Comparison of ENCODE assay signal across 21 cellular contexts in genomic region chr2:63898839-63899238, GRCh38.
"Had no signal": no experiment of that assay in that cellular context is flagged by ENCODE, and none has a peak within 500 bp of the region (broad histone marks: within the 10 kb centered on the region; RNA-seq: fewer than 3 reads in every experiment).

No MANE protein-coding gene starts in this region.

- H3K4me1 Mint-ChIP-seq: nephron had no signal

- H3K36me3 ChIP-seq: breast epithelium had no signal

- H3K27me3 ChIP-seq: breast epithelium, esophagus muscularis mucosa, left lung, transverse colon had no signal

- H3K27ac ChIP-seq: breast epithelium, esophagus muscularis mucosa, left lung, lower lobe of right lung, transverse colon had no signal

- H3K4me3 Mint-ChIP-seq: activated CD4-positive, alpha-beta T cell treated with anti-CD3 and anti-CD28 coated beads for 36 hours; activated CD8-positive, alpha-beta T cell treated with anti-CD3 and anti-CD28 coated beads, Interleukin-2, amount 10 ng/mL, durations not matched to agents 7 days and 5 days; activated naive CD4-positive, alpha-beta T cell treated with anti-CD3 and anti-CD28 coated beads, Interleukin-2, amount 10 ng/mL, durations not matched to agents 7 days and 5 days; nephron; T-helper 2 cell treated with Interferon-gamma antibody and Interleukin-4, amounts not matched to agents 5 μg/mL and 100 μg/mL, for 36 hours had no signal

- H3K4me3 ChIP-seq: breast epithelium, esophagus muscularis mucosa, left lung, lower lobe of right lung, transverse colon had no signal

- ATAC-seq: activated CD4-positive, alpha-beta T cell treated with anti-CD3 and anti-CD28 coated beads for 36 hours; activated CD8-positive, alpha-beta T cell treated with anti-CD3 and anti-CD28 coated beads, Interleukin-2, amount 10 ng/mL, durations not matched to agents 7 days and 5 days; left lung; lower lobe of right lung; right cardiac atrium had no signal

- H3K4me1 ChIP-seq: breast epithelium, esophagus muscularis mucosa, left lung, lower lobe of right lung, transverse colon had no signal

- H3K27me3 Mint-ChIP-seq: activated CD4-positive, alpha-beta T cell treated with anti-CD3 and anti-CD28 coated beads for 36 hours; activated naive CD4-positive, alpha-beta T cell treated with anti-CD3 and anti-CD28 coated beads, Interleukin-2, amount 10 ng/mL, durations not matched to agents 7 days and 5 days had no signal

- DNase-seq: activated CD4-positive, alpha-beta T cell treated with anti-CD3 and anti-CD28 coated beads for 36 hours; activated CD4-positive, CD25-positive, alpha-beta regulatory T cell; activated CD8-positive, alpha-beta T cell treated with anti-CD3 and anti-CD28 coated beads, Interleukin-2, amount 10 ng/mL, durations not matched to agents 7 days and 5 days; activated gamma-delta T cell; activated naive CD4-positive, alpha-beta T cell treated with anti-CD3 and anti-CD28 coated beads, Interleukin-2, amount 10 ng/mL, durations not matched to agents 7 days and 5 days; amygdala; dermis blood vessel endothelial cell; effector CD4-positive, alpha-beta T cell; foreskin melanocyte; glutamatergic neuron; left lung; lower lobe of right lung; mesenchymal stem cell; posterior cingulate gyrus; right cardiac atrium; stimulated activated naive CD4-positive, alpha-beta T cell treated with Interleukin-2 at 50 U/mL for 16 hours; transverse colon had no signal

- H3K27ac Mint-ChIP-seq: activated CD4-positive, alpha-beta T cell treated with anti-CD3 and anti-CD28 coated beads for 36 hours; activated CD8-positive, alpha-beta T cell treated with anti-CD3 and anti-CD28 coated beads, Interleukin-2, amount 10 ng/mL, durations not matched to agents 7 days and 5 days; activated naive CD4-positive, alpha-beta T cell treated with anti-CD3 and anti-CD28 coated beads, Interleukin-2, amount 10 ng/mL, durations not matched to agents 7 days and 5 days; nephron; T-helper 2 cell treated with Interferon-gamma antibody and Interleukin-4, amounts not matched to agents 5 μg/mL and 100 μg/mL, for 36 hours had no signal
